Comparison of ENCODE assay signal across 8 cellular contexts in the genomic region with DNA sequence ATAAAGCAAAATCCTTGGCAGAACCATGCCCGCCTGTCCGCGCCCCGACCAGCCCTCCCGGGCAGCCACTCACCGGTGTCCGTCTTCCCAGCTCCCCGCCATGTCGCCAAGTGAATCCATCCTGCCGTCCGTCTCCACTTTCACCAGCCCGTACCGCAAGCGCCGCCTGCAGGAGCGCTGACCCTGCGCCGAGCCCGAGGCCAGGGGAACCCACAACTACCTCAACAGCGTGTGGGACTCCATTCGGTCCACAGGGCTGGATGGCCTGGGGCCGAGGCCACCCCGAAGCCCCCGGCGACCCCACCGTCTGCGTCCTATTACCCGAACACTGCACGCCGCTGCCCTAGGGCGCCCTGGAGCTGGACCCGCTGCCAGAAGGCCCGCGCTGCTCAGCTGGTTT.
DNase-seq lines count a peak whose midpoint lies in the region; ATAC-seq and TF ChIP-seq lines count a peak whose summit lies in the region.
"Not testable (repeated sequence)": the region's sequence is repeated elsewhere in the genome, so short reads cannot be mapped to it uniquely, and the experiment has no call there.

No MANE protein-coding gene starts in this region.

- H3K4me3 Mint-ChIP-seq in Caco-2 (ENCODE audit: unreplicated experiment), result peak overlapping the region; percentile 82
- H3K4me3 Mint-ChIP-seq in stimulated activated naive B cell treated with anti-CD40 and anti-IgM and Interleukin-4, amounts not matched to agents 10 μg/mL and 1 μg/mL and 100 μg/mL, for 72 hours, result peak overlapping the region; percentile 81 to 86

- not testable (repeated sequence) for H3K4me1 Mint-ChIP-seq in Caco-2 (ENCODE audit: low read depth, unreplicated experiment)
- peaks cover 4 to 11% of the 10 kb centered on the region in 2 donors for H3K4me1 Mint-ChIP-seq in stimulated activated naive B cell treated with anti-CD40 and anti-IgM and Interleukin-4, amounts not matched to agents 10 μg/mL and 1 μg/mL and 100 μg/mL, for 72 hours

- BruUV-seq in Caco-2 (replicated peaks; lab: Mats Ljungman, UMichigan), result not testable (repeated sequence)

- CTCF ChIA-PET in Caco-2 (lab: Charles Lee), result interaction anchor here (0.7 to 0.9 kb wide), 2 partner anchors 55 to 85 kb away, joined by 3 to 6 read pairs; a partner anchor contains a TSS

- H3K9me3 ChIP-seq in Caco-2; left ventricle myocardium inferior (replicated peaks); mucosa of rectum (ENCODE audit: control insufficient read depth in 2 of 2, low read length in 2 of 2): not testable (repeated sequence)

- TF ChIP-seq CTCF in Caco-2 (IDR thresholded peaks at IDR 0.05; ENCODE audit: insufficient read depth in 1 of 2, low read depth in 1 of 2, low read length in 1 of 2, severe bottlenecking in 1 of 2, unreplicated experiment in 1 of 2) (peak; percentile 20 to 57), choroid plexus epithelial cell (conservative IDR thresholded peaks at IDR 0.05; ENCODE audit: low read depth, low read length) (peak; percentile 43), left ventricle myocardium inferior (IDR thresholded peaks at IDR 0.05; ENCODE audit: borderline replicate concordance) (peak; percentile 61)

- H3K4me3 ChIP-seq in Caco-2 (ENCODE audit: low read depth, low read length) (peak overlapping the region; percentile 39), choroid plexus epithelial cell (ENCODE audit: low read depth, low read length) (peak overlapping the region; percentile 24), left ventricle myocardium inferior (peak overlapping the region; percentile 62), mucosa of rectum (ENCODE audit: low read length in 2 of 2) (peak overlapping the region; percentile 23 to 37)

- H3K27ac Mint-ChIP-seq in Caco-2 (ENCODE audit: unreplicated experiment), result not testable (repeated sequence)
- H3K27ac Mint-ChIP-seq in stimulated activated naive B cell treated with anti-CD40 and anti-IgM and Interleukin-4, amounts not matched to agents 10 μg/mL and 1 μg/mL and 100 μg/mL, for 72 hours, result peak overlapping the region; percentile 43

- H3K36me3 Mint-ChIP-seq in Caco-2 (ENCODE audit: insufficient read depth, unreplicated experiment); stimulated activated naive B cell treated with anti-CD40 and anti-IgM and Interleukin-4, amounts not matched to agents 10 μg/mL and 1 μg/mL and 100 μg/mL, for 72 hours: not testable (repeated sequence)

- intact Hi-C loops in Caco-2 (cut with micrococcal nuclease; ENCODE audit: unreplicated experiment), result loop anchor here (5.0 kb wide), 3 partner anchors 35 to 70 kb away; a partner anchor contains a TSS
- intact Hi-C loops in left ventricle myocardium inferior (cut with micrococcal nuclease), result not testable (repeated sequence)

- H3K4me1 ChIP-seq in Caco-2; left ventricle myocardium inferior; mucosa of rectum (ENCODE audit: control insufficient read depth in 2 of 2, insufficient read depth in 2 of 2, low read length in 2 of 2): not testable (repeated sequence)

- not testable (repeated sequence) for H3K27me3 Mint-ChIP-seq in Caco-2 (ENCODE audit: insufficient read depth, unreplicated experiment); stimulated activated naive B cell treated with anti-CD40 and anti-IgM and Interleukin-4, amounts not matched to agents 10 μg/mL and 1 μg/mL and 100 μg/mL, for 72 hours

- in situ Hi-C loops in KBM-7 (cut with MboI; ENCODE audit: low pct_unique_long_range_greater_than_20kb, low sequenced_read_pairs), result not testable (repeated sequence)

- not testable (repeated sequence) for H3K27me3 ChIP-seq in Caco-2 (replicated peaks; ENCODE audit: control insufficient read depth, insufficient read depth, low read length); left ventricle myocardium inferior (ENCODE audit: low read depth); mucosa of rectum (ENCODE audit: control insufficient read depth in 2 of 2, insufficient read depth in 2 of 2, low read length in 2 of 2)

- H3K27ac ChIP-seq in left ventricle myocardium inferior (replicated peaks); mucosa of rectum (ENCODE audit: low read depth in 2 of 2, low read length in 2 of 2): not testable (repeated sequence)

- POLR2A ChIA-PET in Caco-2 (lab: Charles Lee), result not testable (repeated sequence)

- H3K36me3 ChIP-seq in Caco-2 (ENCODE audit: control insufficient read depth, insufficient read depth, low read length); left ventricle myocardium inferior; mucosa of rectum (ENCODE audit: control insufficient read depth in 2 of 2, insufficient read depth in 2 of 2, low read length in 2 of 2): not testable (repeated sequence)

- DNase-seq in Caco-2, result peak; percentile 84 to 85
- peak; percentile 0 for DNase-seq in KBM-7
- DNase-seq in activated CD8-positive, alpha-beta memory T cell treated with anti-CD3 and anti-CD28 coated beads for 24 hours, result peak; percentile 57
- DNase-seq in choroid plexus epithelial cell (ENCODE audit: low read depth), result peak; percentile 36
- DNase-seq in left ventricle myocardium inferior, result peak; percentile 78
- DNase-seq in stimulated activated naive B cell treated with anti-CD40 and anti-IgM and Interleukin-4, amounts not matched to agents 10 μg/mL and 1 μg/mL and 100 μg/mL, for 72 hours, result peak; percentile 8

- H3K9me3 Mint-ChIP-seq in Caco-2 (ENCODE audit: unreplicated experiment); stimulated activated naive B cell treated with anti-CD40 and anti-IgM and Interleukin-4, amounts not matched to agents 10 μg/mL and 1 μg/mL and 100 μg/mL, for 72 hours: not testable (repeated sequence)

- not testable (repeated sequence) for H3K9ac ChIP-seq in mucosa of rectum (ENCODE audit: low read depth in 1 of 2, low read length in 2 of 2)

- ATAC-seq in GM21515 (IDR thresholded peaks at IDR 0.05; ENCODE audit: unreplicated experiment), result peak; percentile 73
- ATAC-seq in stimulated activated naive B cell treated with anti-CD40 and anti-IgM and Interleukin-4, amounts not matched to agents 10 μg/mL and 1 μg/mL and 100 μg/mL, for 72 hours (replicated peaks), result peak; percentile 68

Comparison
In these comparisons a context has a peak if more than half of its experiments do, and no peak if none do; other contexts are left out.
1. DNase-seq: peak in every context shown above with its lines; median percentile 84 in Caco-2; 78 in left ventricle myocardium inferior; 57 in activated CD8-positive, alpha-beta memory T cell treated with anti-CD3 and anti-CD28 coated beads for 24 hours; 36 in choroid plexus epithelial cell; 8 in stimulated activated naive B cell treated with anti-CD40 and anti-IgM and Interleukin-4, amounts not matched to agents 10 μg/mL and 1 μg/mL and 100 μg/mL, for 72 hours; 0 in KBM-7.